In genomic region chr11:34345012-34345804, GRCh38 we compare ENCODE assay signal across 8 cellular contexts. TPM values are rescaled to one million over a fixed set of nuclear protein-coding genes. Genes with fewer than 3 reads are reported as not detected.
DNase-seq lines count a peak whose midpoint lies in the region; ATAC-seq and TF ChIP-seq lines count a peak whose summit lies in the region.

No MANE protein-coding gene starts in this region.

- WGBS in adrenal gland, 4 donors, result 70 to 80% (median 75%) methylated on average over 9 of the region's 9 CpGs

- no peak overlapping the region for H3K4me3 ChIP-seq in adrenal gland
- no peak overlapping the region for H3K4me3 ChIP-seq in lower lobe of right lung

- ATAC-seq in lower lobe of right lung, result peak; percentile 43 to 58
- ATAC-seq in GM18511 (IDR thresholded peaks at IDR 0.05; ENCODE audit: unreplicated experiment), result no peak
- no peak for ATAC-seq in HG02970 (IDR thresholded peaks at IDR 0.05; ENCODE audit: low FRiP score, unreplicated experiment)

- intact Hi-C loops in adrenal gland (cut with DNase I) (no loop called here), lower lobe of right lung (cut with DNase I) (no loop called here)

- in situ Hi-C loops in Caki2 (cut with HindIII; ENCODE audit: low pct_unique_long_range_greater_than_20kb, low sequenced_read_pairs), result no loop called here

- H3K27ac ChIP-seq in adrenal gland (peak overlapping the region in 2 of 5 donors; percentile 73 to 83), lower lobe of right lung (no peak overlapping the region)

- no peaks in the 10 kb centered on the region for H3K27me3 ChIP-seq in adrenal gland
- no peaks in the 10 kb centered on the region for H3K27me3 ChIP-seq in lower lobe of right lung (ENCODE audit: low read depth)

- H3K4me1 ChIP-seq in adrenal gland (replicated peaks in 1 of 2) (peaks cover 14 to 43% of the 10 kb centered on the region in 2 donors), lower lobe of right lung (peaks cover 37% of the 10 kb centered on the region)

- H3K36me3 ChIP-seq in adrenal gland (replicated peaks in 1 of 2) (no peaks in the 10 kb centered on the region), lower lobe of right lung (no peaks in the 10 kb centered on the region)

- DNase-seq in Caki2 (ENCODE audit: low read depth) (peak; percentile 95), HS-27A (ENCODE audit: low read depth) (peak; percentile 87), adrenal gland (peak in 6 of 7 donors; percentile 36 to 70 (median 54)), lower lobe of right lung (no peak), NCI-H1694 treated with DMSO at 0.1 percent for 48 hours (lab: John Stamatoyannopoulos, UW) (no peak), globus pallidus (ENCODE audit: low spot score) (no peak)

- H3K9me3 ChIP-seq in adrenal gland (replicated peaks in 1 of 3), result no peaks in the 10 kb centered on the region
- H3K9me3 ChIP-seq in lower lobe of right lung, result no peaks in the 10 kb centered on the region

- TF ChIP-seq CTCF in adrenal gland (IDR thresholded peaks at IDR 0.05), result no peak
- TF ChIP-seq CTCF in lower lobe of right lung (IDR thresholded peaks at IDR 0.05), result no peak

- TF ChIP-seq POLR2A in adrenal gland (IDR thresholded peaks at IDR 0.05), result no peak

RNA-seq across cellular contexts. Expression of gene ABTB2, which starts 12.6 kb away (rescaled TPM):
- total RNA-seq in Caki2 (2014; rRNA removed; shearing (Covaris generic); ENCODE audit: low replicate concordance), result 6.0 and 6.3 TPM in 2 replicates
- total RNA-seq in adrenal gland (10 to 100 TPM in 1 of 8 donors, 1 to 10 TPM in 7; 3.7 to 32.3 (median 6.7) TPM), lower lobe of right lung (2.7 TPM)
- polyA plus RNA-seq in adrenal gland, result 1 to 10 TPM; 1.9 to 9.2 (median 2.8) TPM

Comparison
In these comparisons a context has a peak if more than half of its experiments do, and no peak if none do; other contexts are left out.
1. DNase-seq: peak in Caki2 (single experiment), HS-27A (single experiment) and adrenal gland (6 of 7); none in lower lobe of right lung (single experiment), NCI-H1694 treated with DMSO at 0.1 percent for 48 hours (single experiment) and globus pallidus (single experiment).
2. ATAC-seq: peak in lower lobe of right lung (2 of 2); none in GM18511 (single experiment) and HG02970 (single experiment).